12 cellular contexts compared by ENCODE assay signal in genomic region chr4:165715989-165716388, GRCh38.
"Had no signal": no experiment of that assay in that cellular context is flagged by ENCODE, and none has a peak within 500 bp of the region (broad histone marks: within the 10 kb centered on the region; RNA-seq: fewer than 3 reads in every experiment).

No MANE protein-coding gene starts in this region.

- H3K9me3 ChIP-seq: suprapubic skin had no signal

- H3K4me1 ChIP-seq: sigmoid colon, suprapubic skin had no signal

- ATAC-seq: activated CD4-positive, alpha-beta T cell treated with anti-CD3 and anti-CD28 coated beads for 36 hours; activated CD8-positive, alpha-beta T cell treated with anti-CD3 and anti-CD28 coated beads for 36 hours; naive thymus-derived CD4-positive, alpha-beta T cell had no signal

- FAIRE-seq: frontal cortex had no signal

- H3K4me3 ChIP-seq: lung, sigmoid colon, suprapubic skin had no signal

- H3K27ac ChIP-seq: sigmoid colon, suprapubic skin had no signal

- H3K36me3 ChIP-seq: sigmoid colon, suprapubic skin had no signal

- DNase-seq: activated CD4-positive, alpha-beta T cell treated with anti-CD3 and anti-CD28 coated beads for 36 hours; activated CD8-positive, alpha-beta memory T cell treated with anti-CD3 and anti-CD28 coated beads, Interleukin-2, amount 50 U/mL, for 48 hours; activated CD8-positive, alpha-beta T cell treated with anti-CD3 and anti-CD28 coated beads for 36 hours; activated naive CD4-positive, alpha-beta T cell; erythroblast; naive thymus-derived CD4-positive, alpha-beta T cell; sigmoid colon; stimulated activated CD4-positive, alpha-beta T cell treated with anti-CD3 and anti-CD28 coated beads, Interleukin-2, amount 100 ng/mL, for 48 hours; stimulated activated naive CD4-positive, alpha-beta T cell treated with Interleukin-2 at 50 U/mL for 16 hours had no signal

- H3K27me3 ChIP-seq: sigmoid colon, suprapubic skin had no signal
